ENCODE assay signal across 19 cellular contexts in genomic region chr22:19464546-19464945, GRCh38. TPM values are rescaled to one million over a fixed set of nuclear protein-coding genes. Genes with fewer than 3 reads are reported as not detected.
DNase-seq lines count a peak whose midpoint lies in the region; ATAC-seq and TF ChIP-seq lines count a peak whose summit lies in the region.
"Had no signal": no experiment of that assay in that cellular context is flagged by ENCODE, and none has a peak within 500 bp of the region (broad histone marks: within the 10 kb centered on the region; RNA-seq: fewer than 3 reads in every experiment).

No MANE protein-coding gene starts in this region.

- peaks cover 14% of the 10 kb centered on the region for H4K20me1 ChIP-seq in osteoblast (ENCODE audit: insufficient read depth, low read length)

- no peak overlapping the region for H3K4me2 ChIP-seq in osteoblast (ENCODE audit: insufficient read depth, low read length)

- POLR2A ChIA-PET in activated CD8-positive, alpha-beta T cell treated with anti-CD3 and anti-CD28 coated beads, Interleukin-2, amount 10 ng/mL, durations not matched to agents 7 days and 5 days (lab: Charles Lee): interaction anchor here (0.9 to 1.2 kb wide), 3 partner anchors 12 to 16 kb away, joined by 3 read pairs; no protein-coding TSS in a partner anchor
- POLR2A ChIA-PET in activated CD8-positive, alpha-beta T cell treated with anti-CD3 and anti-CD28 coated beads for 36 hours (lab: Charles Lee): interaction anchor here (0.6 to 2.0 kb wide), 3 partner anchors 9 to 173 kb away, joined by 3 to 4 read pairs (median 4); partner anchors contain the start of gene CLTCL1
- POLR2A ChIA-PET in activated CD4-positive, alpha-beta memory T cell treated with anti-CD3 and anti-CD28 coated beads for 36 hours (lab: Charles Lee): interaction anchor here (1.8 kb wide), 1 partner anchor 13 kb away, joined by 3 read pairs; no protein-coding TSS in a partner anchor

- no peak for TF ChIP-seq CTCF in activated CD8-positive, alpha-beta T cell treated with anti-CD3 and anti-CD28 coated beads for 36 hours (IDR thresholded peaks at IDR 0.05)
- no peak for TF ChIP-seq CTCF in osteoblast (IDR thresholded peaks at IDR 0.05; ENCODE audit: extremely low read depth, low read depth, low read length)
- TF ChIP-seq CTCF in left lung (IDR thresholded peaks at IDR 0.05): no peak

- H3K27me3 ChIP-seq in osteoblast (ENCODE audit: insufficient read depth, low read length): no peaks in the 10 kb centered on the region
- H3K27me3 ChIP-seq in left lung: no peaks in the 10 kb centered on the region
- H3K27me3 ChIP-seq: heart right ventricle, tibial nerve had no signal

- peaks cover 12% of the 10 kb centered on the region for H3K4me1 Mint-ChIP-seq in activated CD8-positive, alpha-beta T cell treated with anti-CD3 and anti-CD28 coated beads, Interleukin-2, amount 10 ng/mL, durations not matched to agents 7 days and 5 days (ENCODE audit: low read depth)
- no peaks in the 10 kb centered on the region for H3K4me1 Mint-ChIP-seq in activated CD8-positive, alpha-beta T cell treated with anti-CD3 and anti-CD28 coated beads for 36 hours (ENCODE audit: low read depth)
- H3K4me1 Mint-ChIP-seq in activated CD4-positive, alpha-beta memory T cell treated with anti-CD3 and anti-CD28 coated beads for 36 hours (ENCODE audit: low read depth): no peaks in the 10 kb centered on the region
- H3K4me1 Mint-ChIP-seq: H9 had no signal

- no peaks in the 10 kb centered on the region for H3K9me3 ChIP-seq in osteoblast (ENCODE audit: low read depth, low read length)
- no peaks in the 10 kb centered on the region for H3K9me3 ChIP-seq in left lung
- H3K9me3 ChIP-seq: heart right ventricle, psoas muscle, tibial nerve had no signal

- peak; percentile 33 for ATAC-seq in activated CD8-positive, alpha-beta T cell treated with anti-CD3 and anti-CD28 coated beads, Interleukin-2, amount 10 ng/mL, durations not matched to agents 7 days and 5 days
- no peak for ATAC-seq in activated CD8-positive, alpha-beta T cell treated with anti-CD3 and anti-CD28 coated beads for 36 hours
- no peak for ATAC-seq in left lung
- ATAC-seq: CD8-positive, alpha-beta T cell had no signal

- no peak for DNase-seq in activated CD8-positive, alpha-beta T cell treated with anti-CD3 and anti-CD28 coated beads, Interleukin-2, amount 10 ng/mL, durations not matched to agents 7 days and 5 days
- DNase-seq in activated CD8-positive, alpha-beta T cell treated with anti-CD3 and anti-CD28 coated beads for 36 hours: no peak
- DNase-seq in activated CD4-positive, alpha-beta memory T cell treated with anti-CD3 and anti-CD28 coated beads for 36 hours: no peak
- DNase-seq in osteoblast (ENCODE audit: insufficient read length, low spot score, missing footprints) (no peak), left lung (no peak)
- DNase-seq in activated CD4-positive, CD25-positive, alpha-beta regulatory T cell treated with anti-CD3 and anti-CD28 coated beads, Interleukin-2, amount 50 U/mL, for 72 hours: no peak
- DNase-seq: 8988T; activated gamma-delta T cell; amniotic stem cell; CD8-positive, alpha-beta T cell; effector memory CD4-positive, alpha-beta T cell; erythroblast; H9; NCI-H1092; NCI-H1930; NCI-H526 treated with DMSO at 0.1 percent for 48 hours had no signal

- H2AFZ ChIP-seq in osteoblast (ENCODE audit: low read length): no peak overlapping the region

- CTCF ChIA-PET in activated CD8-positive, alpha-beta T cell treated with anti-CD3 and anti-CD28 coated beads, Interleukin-2, amount 10 ng/mL, durations not matched to agents 7 days and 5 days (lab: Charles Lee): interaction anchor here (1.3 to 2.1 kb wide), 2 partner anchors 9 to 13 kb away, joined by 5 to 6 read pairs; no protein-coding TSS in a partner anchor
- CTCF ChIA-PET in activated CD8-positive, alpha-beta T cell treated with anti-CD3 and anti-CD28 coated beads for 36 hours (lab: Charles Lee): interaction anchor here (1.5 to 1.8 kb wide), 2 partner anchors 10 to 165 kb away, joined by 4 to 5 read pairs; no protein-coding TSS in a partner anchor
- CTCF ChIA-PET in activated CD4-positive, alpha-beta memory T cell treated with anti-CD3 and anti-CD28 coated beads for 36 hours (lab: Charles Lee): interaction anchor here (1.7 to 2.8 kb wide), 2 partner anchors 10 to 165 kb away, joined by 5 to 12 read pairs; no protein-coding TSS in a partner anchor

- peaks cover 49% of the 10 kb centered on the region for H3K36me3 Mint-ChIP-seq in activated CD8-positive, alpha-beta T cell treated with anti-CD3 and anti-CD28 coated beads, Interleukin-2, amount 10 ng/mL, durations not matched to agents 7 days and 5 days (ENCODE audit: low read depth)
- H3K36me3 Mint-ChIP-seq in activated CD8-positive, alpha-beta T cell treated with anti-CD3 and anti-CD28 coated beads for 36 hours (ENCODE audit: low read depth): peaks cover 29% of the 10 kb centered on the region
- peaks cover 42% of the 10 kb centered on the region for H3K36me3 Mint-ChIP-seq in activated CD4-positive, alpha-beta memory T cell treated with anti-CD3 and anti-CD28 coated beads for 36 hours

- H3K27ac Mint-ChIP-seq in activated CD8-positive, alpha-beta T cell treated with anti-CD3 and anti-CD28 coated beads, Interleukin-2, amount 10 ng/mL, durations not matched to agents 7 days and 5 days: no peak overlapping the region
- H3K27ac Mint-ChIP-seq in activated CD8-positive, alpha-beta T cell treated with anti-CD3 and anti-CD28 coated beads for 36 hours: no peak overlapping the region
- H3K27ac Mint-ChIP-seq in activated CD4-positive, alpha-beta memory T cell treated with anti-CD3 and anti-CD28 coated beads for 36 hours: peak overlapping the region; percentile 11
- H3K27ac Mint-ChIP-seq: CD8-positive, alpha-beta T cell; H9 had no signal

- no peak overlapping the region for H3K4me3 Mint-ChIP-seq in activated CD8-positive, alpha-beta T cell treated with anti-CD3 and anti-CD28 coated beads, Interleukin-2, amount 10 ng/mL, durations not matched to agents 7 days and 5 days
- no peak overlapping the region for H3K4me3 Mint-ChIP-seq in activated CD8-positive, alpha-beta T cell treated with anti-CD3 and anti-CD28 coated beads for 36 hours
- H3K4me3 Mint-ChIP-seq in activated CD4-positive, alpha-beta memory T cell treated with anti-CD3 and anti-CD28 coated beads for 36 hours: no peak overlapping the region
- H3K4me3 Mint-ChIP-seq: CD8-positive, alpha-beta T cell; H9 had no signal

- H3K27ac ChIP-seq in osteoblast (ENCODE audit: low read depth, low read length) (peak overlapping the region; percentile 33), left lung (no peak overlapping the region)
- H3K27ac ChIP-seq: psoas muscle, tibial nerve had no signal

- peaks cover 59% of the 10 kb centered on the region for H3K36me3 ChIP-seq in osteoblast (ENCODE audit: insufficient read depth, low read length)
- H3K36me3 ChIP-seq in left lung: peaks cover 0 to 99% of the 10 kb centered on the region in 2 donors

- H3K4me1 ChIP-seq in osteoblast (ENCODE audit: insufficient read depth, low read length): peaks cover 10% of the 10 kb centered on the region
- no peaks in the 10 kb centered on the region for H3K4me1 ChIP-seq in left lung
- H3K4me1 ChIP-seq: heart right ventricle, psoas muscle, tibial nerve had no signal

- H3K9me3 Mint-ChIP-seq in activated CD8-positive, alpha-beta T cell treated with anti-CD3 and anti-CD28 coated beads, Interleukin-2, amount 10 ng/mL, durations not matched to agents 7 days and 5 days (ENCODE audit: insufficient read depth): no peaks in the 10 kb centered on the region
- no peaks in the 10 kb centered on the region for H3K9me3 Mint-ChIP-seq in activated CD8-positive, alpha-beta T cell treated with anti-CD3 and anti-CD28 coated beads for 36 hours
- H3K9me3 Mint-ChIP-seq in activated CD4-positive, alpha-beta memory T cell treated with anti-CD3 and anti-CD28 coated beads for 36 hours: no peaks in the 10 kb centered on the region
- H3K9me3 Mint-ChIP-seq: CD8-positive, alpha-beta T cell; H9 had no signal

- H3K4me3 ChIP-seq in osteoblast (ENCODE audit: insufficient read depth, low read length) (no peak overlapping the region), left lung (no peak overlapping the region)
- H3K4me3 ChIP-seq: heart right ventricle, psoas muscle, tibial nerve had no signal

- H3K79me2 ChIP-seq in osteoblast (ENCODE audit: insufficient read depth, low read length): peaks cover 10% of the 10 kb centered on the region

- H3K27me3 Mint-ChIP-seq in activated CD8-positive, alpha-beta T cell treated with anti-CD3 and anti-CD28 coated beads, Interleukin-2, amount 10 ng/mL, durations not matched to agents 7 days and 5 days (ENCODE audit: low read depth): no peaks in the 10 kb centered on the region
- no peaks in the 10 kb centered on the region for H3K27me3 Mint-ChIP-seq in activated CD8-positive, alpha-beta T cell treated with anti-CD3 and anti-CD28 coated beads for 36 hours
- no peaks in the 10 kb centered on the region for H3K27me3 Mint-ChIP-seq in activated CD4-positive, alpha-beta memory T cell treated with anti-CD3 and anti-CD28 coated beads for 36 hours

- intact Hi-C loops in activated CD8-positive, alpha-beta T cell treated with anti-CD3 and anti-CD28 coated beads for 36 hours (cut with micrococcal nuclease): no loop called here
- intact Hi-C loops in activated CD4-positive, alpha-beta memory T cell treated with anti-CD3 and anti-CD28 coated beads for 36 hours (cut with micrococcal nuclease): no loop called here
- intact Hi-C loops in left lung (cut with DNase I): no loop called here

RNA-seq across cellular contexts. Expression of gene UFD1, which starts 14.4 kb away (rescaled TPM):
- total RNA-seq in activated CD8-positive, alpha-beta T cell treated with anti-CD3 and anti-CD28 coated beads, Interleukin-2, amount 10 ng/mL, durations not matched to agents 7 days and 5 days: 10 to 100 TPM; 94.3 to 97.2 TPM
- 10 to 100 TPM; 65.0 to 78.0 TPM for total RNA-seq in activated CD8-positive, alpha-beta T cell treated with anti-CD3 and anti-CD28 coated beads for 36 hours
- 10 to 100 TPM; 85.3 to 91.1 TPM for total RNA-seq in activated CD4-positive, alpha-beta memory T cell treated with anti-CD3 and anti-CD28 coated beads for 36 hours
- 53.9 and 56.8 TPM in 2 replicates for total RNA-seq in osteoblast
- total RNA-seq in left lung: 10 to 100 TPM; 41.7 to 72.9 TPM

RNA-seq across cellular contexts. Expression of gene CDC45, which starts 15.2 kb away (rescaled TPM):
- total RNA-seq in activated CD8-positive, alpha-beta T cell treated with anti-CD3 and anti-CD28 coated beads, Interleukin-2, amount 10 ng/mL, durations not matched to agents 7 days and 5 days: 10 to 100 TPM; 90.2 to 94.3 TPM
- total RNA-seq in activated CD8-positive, alpha-beta T cell treated with anti-CD3 and anti-CD28 coated beads for 36 hours: 100 to 1,000 TPM; 109 to 111 TPM
- total RNA-seq in activated CD4-positive, alpha-beta memory T cell treated with anti-CD3 and anti-CD28 coated beads for 36 hours: 100 to 1,000 TPM; 122 to 130 TPM
- 0.72 and 1.5 TPM in 2 replicates for total RNA-seq in osteoblast
- total RNA-seq in left lung: 10 to 100 TPM in 1 of 2 donors, 1 to 10 TPM in 1; 6.5 to 11.8 TPM

RNA-seq across cellular contexts. Expression of gene C22orf39, which starts 17.0 kb away (rescaled TPM):
- total RNA-seq in activated CD8-positive, alpha-beta T cell treated with anti-CD3 and anti-CD28 coated beads, Interleukin-2, amount 10 ng/mL, durations not matched to agents 7 days and 5 days: 10 to 100 TPM; 33.9 to 35.0 TPM
- 10 to 100 TPM; 26.9 to 29.8 TPM for total RNA-seq in activated CD8-positive, alpha-beta T cell treated with anti-CD3 and anti-CD28 coated beads for 36 hours
- total RNA-seq in activated CD4-positive, alpha-beta memory T cell treated with anti-CD3 and anti-CD28 coated beads for 36 hours: 10 to 100 TPM; 23.3 to 23.5 TPM
- total RNA-seq in osteoblast: 14.8 and 15.0 TPM in 2 replicates
- 10 to 100 TPM; 30.1 to 31.8 TPM for total RNA-seq in left lung

RNA-seq across cellular contexts. Expression of gene MRPL40, which starts 32.2 kb away (rescaled TPM):
- total RNA-seq in activated CD8-positive, alpha-beta T cell treated with anti-CD3 and anti-CD28 coated beads, Interleukin-2, amount 10 ng/mL, durations not matched to agents 7 days and 5 days: 10 to 100 TPM; 26.8 to 29.5 TPM
- total RNA-seq in activated CD8-positive, alpha-beta T cell treated with anti-CD3 and anti-CD28 coated beads for 36 hours: 10 to 100 TPM; 39.8 to 40.9 TPM
- total RNA-seq in activated CD4-positive, alpha-beta memory T cell treated with anti-CD3 and anti-CD28 coated beads for 36 hours: 10 to 100 TPM; 36.5 to 38.5 TPM
- total RNA-seq in osteoblast: 34.4 and 35.1 TPM in 2 replicates
- 10 to 100 TPM; 21.9 to 24.9 TPM for total RNA-seq in left lung

RNA-seq across cellular contexts. Expression of gene HIRA, which starts 33.0 kb away (rescaled TPM):
- 10 to 100 TPM; 47.0 to 48.1 TPM for total RNA-seq in activated CD8-positive, alpha-beta T cell treated with anti-CD3 and anti-CD28 coated beads, Interleukin-2, amount 10 ng/mL, durations not matched to agents 7 days and 5 days
- 10 to 100 TPM; 29.7 to 30.5 TPM for total RNA-seq in activated CD8-positive, alpha-beta T cell treated with anti-CD3 and anti-CD28 coated beads for 36 hours
- total RNA-seq in activated CD4-positive, alpha-beta memory T cell treated with anti-CD3 and anti-CD28 coated beads for 36 hours: 10 to 100 TPM; 28.3 to 30.6 TPM
- total RNA-seq in osteoblast (19.2 and 22.1 TPM in 2 replicates), left lung (10 to 100 TPM; 18.4 to 27.7 TPM)

Comparison
In these comparisons a context has a peak if more than half of its experiments do, and no peak if none do; other contexts are left out.
1. RNA of gene CDC45, which starts 15.2 kb away (total RNA-seq): 122 to 130 TPM in activated CD4-positive, alpha-beta memory T cell treated with anti-CD3 and anti-CD28 coated beads for 36 hours, 109 to 111 TPM in activated CD8-positive, alpha-beta T cell treated with anti-CD3 and anti-CD28 coated beads for 36 hours and 90.2 to 94.3 TPM in activated CD8-positive, alpha-beta T cell treated with anti-CD3 and anti-CD28 coated beads, Interleukin-2, amount 10 ng/mL, durations not matched to agents 7 days and 5 days; 6.5 to 11.8 TPM in left lung and 0.72 to 1.5 TPM in osteoblast; every median in the first group is over 4 times any median in the second.